ENCODE assay signal across 2 cellular contexts in the genomic region with DNA sequence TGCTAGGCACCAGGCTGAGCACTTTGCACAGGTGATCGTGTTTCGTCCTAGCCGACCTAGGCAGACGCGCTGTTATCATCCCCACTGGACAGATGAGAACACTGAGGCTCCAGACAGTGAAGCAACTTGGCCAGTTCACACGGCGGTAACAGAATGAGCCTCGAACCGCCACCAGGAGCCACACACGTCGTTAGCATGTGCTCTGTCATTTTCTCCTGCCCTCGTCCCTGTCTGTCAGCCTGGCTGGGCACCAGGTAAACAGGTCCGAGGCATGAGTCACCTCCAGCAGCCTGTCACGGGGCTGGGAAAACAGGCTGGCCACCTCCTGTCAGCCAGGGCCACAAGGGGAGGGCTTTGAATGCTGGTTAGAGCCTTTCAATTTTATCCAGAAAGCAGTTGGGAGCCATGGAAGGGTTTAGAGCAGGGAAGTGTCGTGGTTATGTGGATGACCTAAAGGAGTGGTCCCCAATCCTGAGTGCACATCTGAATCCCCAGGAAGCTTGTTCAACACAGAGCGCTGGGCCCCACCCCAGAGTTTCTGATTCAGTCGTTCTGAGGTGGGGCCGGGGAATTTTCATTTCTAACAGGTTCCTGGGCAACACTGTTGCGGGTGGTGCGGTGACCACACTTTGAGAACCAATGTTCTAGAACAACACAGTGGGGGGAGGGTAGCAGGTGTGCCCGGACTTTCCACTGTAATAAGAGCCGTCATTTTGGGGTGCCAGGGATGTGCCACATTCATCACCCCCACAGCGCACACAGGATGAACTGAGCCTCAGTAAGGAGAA.
TF ChIP-seq lines count a peak whose summit lies in the region.

No MANE protein-coding gene starts in this region.

TF ChIP-seq in K562, 482 proteins besides CTCF, POLR2A, EP300 and RAD21 (continues in another document):
- TF ChIP-seq DPF2 (IDR thresholded peaks at IDR 0.05) (peak; percentile 37; the same call in 1 of the 2 replicates), BCOR (IDR thresholded peaks at IDR 0.05) (peak; percentile 94), SIRT6 (IDR thresholded peaks at IDR 0.05; ENCODE audit: low read depth, low read length) (no peak), PHB2 (IDR thresholded peaks at IDR 0.05; ENCODE audit: low read depth) (no peak), POLR2AphosphoS5 (IDR thresholded peaks at IDR 0.05; ENCODE audit: control insufficient read depth, insufficient read depth, low read depth, low read length) (no peak), CBX3 (IDR thresholded peaks at IDR 0.05; ENCODE audit: borderline replicate concordance in 1 of 2, low read length in 2 of 2) (peak in 1 of 2 experiments; percentile 39; a peak in 1 of 3 replicates), L3MBTL2 (IDR thresholded peaks at IDR 0.05) (peak; percentile 79), ESRRA (IDR thresholded peaks at IDR 0.05; ENCODE audit: borderline replicate concordance, low read depth) (no peak), ADNP (tag; IDR thresholded peaks at IDR 0.05) (peak; percentile 79), RBM25 (IDR thresholded peaks at IDR 0.05; ENCODE audit: low read depth, low read length, severe bottlenecking) (peak; percentile 70), KLF10 (CRISPR knock-in tag; IDR thresholded peaks at IDR 0.05) (no peak), HDAC2 (IDR thresholded peaks at IDR 0.05) (peak; percentile 56; the same call in 1 of the 2 replicates), JUN (IDR thresholded peaks at IDR 0.05; ENCODE audit: borderline replicate concordance, low read depth, low read length) (peak; percentile 66), JUN (CRISPR knock-in tag; IDR thresholded peaks at IDR 0.05; ENCODE audit: borderline replicate concordance) (no peak), JUND (IDR thresholded peaks at IDR 0.05; ENCODE audit: borderline replicate concordance, low read depth, low read length) (peak; percentile 76), JUND (tag; IDR thresholded peaks at IDR 0.05; ENCODE audit: borderline replicate concordance, low read depth, low read length) (peak; percentile 59; the same call in 1 of the 3 replicates), SMARCA5 (IDR thresholded peaks at IDR 0.05) (peak; percentile 52; the same call in 1 of the 2 replicates), BDP1 (IDR thresholded peaks at IDR 0.05; ENCODE audit: insufficient read depth, insufficient read length) (no peak), FOSL1 (tag; conservative IDR thresholded peaks at IDR 0.05) (peak; percentile 74), HNRNPLL (IDR thresholded peaks at IDR 0.05; ENCODE audit: low read depth, low read length, poor library complexity, severe bottlenecking) (no peak)
- TF ChIP-seq, protein P1, sequence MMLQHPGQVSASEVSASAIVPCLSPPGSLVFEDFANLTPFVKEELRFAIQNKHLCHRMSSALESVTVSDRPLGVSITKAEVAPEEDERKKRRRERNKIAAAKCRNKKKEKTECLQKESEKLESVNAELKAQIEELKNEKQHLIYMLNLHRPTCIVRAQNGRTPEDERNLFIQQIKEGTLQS (IDR thresholded peaks at IDR 0.05), result peak; percentile 84
- TF ChIP-seq, protein P1 (CRISPR knock-in tag; conservative IDR thresholded peaks at IDR 0.05), result 0 out of 2 replicates have a peak, but pooled peaks have one; percentile 57
- TF ChIP-seq, protein P2, sequence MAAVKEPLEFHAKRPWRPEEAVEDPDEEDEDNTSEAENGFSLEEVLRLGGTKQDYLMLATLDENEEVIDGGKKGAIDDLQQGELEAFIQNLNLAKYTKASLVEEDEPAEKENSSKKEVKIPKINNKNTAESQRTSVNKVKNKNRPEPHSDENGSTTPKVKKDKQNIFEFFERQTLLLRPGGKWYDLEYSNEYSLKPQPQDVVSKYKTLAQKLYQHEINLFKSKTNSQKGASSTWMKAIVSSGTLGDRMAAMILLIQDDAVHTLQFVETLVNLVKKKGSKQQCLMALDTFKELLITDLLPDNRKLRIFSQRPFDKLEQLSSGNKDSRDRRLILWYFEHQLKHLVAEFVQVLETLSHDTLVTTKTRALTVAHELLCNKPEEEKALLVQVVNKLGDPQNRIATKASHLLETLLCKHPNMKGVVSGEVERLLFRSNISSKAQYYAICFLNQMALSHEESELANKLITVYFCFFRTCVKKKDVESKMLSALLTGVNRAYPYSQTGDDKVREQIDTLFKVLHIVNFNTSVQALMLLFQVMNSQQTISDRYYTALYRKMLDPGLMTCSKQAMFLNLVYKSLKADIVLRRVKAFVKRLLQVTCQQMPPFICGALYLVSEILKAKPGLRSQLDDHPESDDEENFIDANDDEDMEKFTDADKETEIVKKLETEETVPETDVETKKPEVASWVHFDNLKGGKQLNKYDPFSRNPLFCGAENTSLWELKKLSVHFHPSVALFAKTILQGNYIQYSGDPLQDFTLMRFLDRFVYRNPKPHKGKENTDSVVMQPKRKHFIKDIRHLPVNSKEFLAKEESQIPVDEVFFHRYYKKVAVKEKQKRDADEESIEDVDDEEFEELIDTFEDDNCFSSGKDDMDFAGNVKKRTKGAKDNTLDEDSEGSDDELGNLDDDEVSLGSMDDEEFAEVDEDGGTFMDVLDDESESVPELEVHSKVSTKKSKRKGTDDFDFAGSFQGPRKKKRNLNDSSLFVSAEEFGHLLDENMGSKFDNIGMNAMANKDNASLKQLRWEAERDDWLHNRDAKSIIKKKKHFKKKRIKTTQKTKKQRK (IDR thresholded peaks at IDR 0.05; ENCODE audit: borderline replicate concordance, low read depth, low read length), result no peak
- TF ChIP-seq, protein P3, sequence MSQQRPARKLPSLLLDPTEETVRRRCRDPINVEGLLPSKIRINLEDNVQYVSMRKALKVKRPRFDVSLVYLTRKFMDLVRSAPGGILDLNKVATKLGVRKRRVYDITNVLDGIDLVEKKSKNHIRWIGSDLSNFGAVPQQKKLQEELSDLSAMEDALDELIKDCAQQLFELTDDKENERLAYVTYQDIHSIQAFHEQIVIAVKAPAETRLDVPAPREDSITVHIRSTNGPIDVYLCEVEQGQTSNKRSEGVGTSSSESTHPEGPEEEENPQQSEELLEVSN (IDR thresholded peaks at IDR 0.05; ENCODE audit: borderline replicate concordance in 1 of 2, extremely low read depth in 1 of 2, insufficient read depth in 1 of 2, insufficient read length in 1 of 2, low read depth in 1 of 2, low read length in 1 of 2, poor library complexity in 1 of 2, severe bottlenecking in 1 of 2), result peak in 1 of 2 experiments; percentile 85
- TF ChIP-seq, protein P4, sequence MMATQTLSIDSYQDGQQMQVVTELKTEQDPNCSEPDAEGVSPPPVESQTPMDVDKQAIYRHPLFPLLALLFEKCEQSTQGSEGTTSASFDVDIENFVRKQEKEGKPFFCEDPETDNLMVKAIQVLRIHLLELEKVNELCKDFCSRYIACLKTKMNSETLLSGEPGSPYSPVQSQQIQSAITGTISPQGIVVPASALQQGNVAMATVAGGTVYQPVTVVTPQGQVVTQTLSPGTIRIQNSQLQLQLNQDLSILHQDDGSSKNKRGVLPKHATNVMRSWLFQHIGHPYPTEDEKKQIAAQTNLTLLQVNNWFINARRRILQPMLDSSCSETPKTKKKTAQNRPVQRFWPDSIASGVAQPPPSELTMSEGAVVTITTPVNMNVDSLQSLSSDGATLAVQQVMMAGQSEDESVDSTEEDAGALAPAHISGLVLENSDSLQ (IDR thresholded peaks at IDR 0.05), result peak; percentile 48; the same call in 1 of the 2 replicates
- TF ChIP-seq, protein P5, sequence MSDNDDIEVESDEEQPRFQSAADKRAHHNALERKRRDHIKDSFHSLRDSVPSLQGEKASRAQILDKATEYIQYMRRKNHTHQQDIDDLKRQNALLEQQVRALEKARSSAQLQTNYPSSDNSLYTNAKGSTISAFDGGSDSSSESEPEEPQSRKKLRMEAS (CRISPR knock-in tag; IDR thresholded peaks at IDR 0.05), result peak; percentile 58; the same call in 1 of the 2 replicates

TF ChIP-seq in HepG2, 621 proteins besides CTCF, POLR2A, EP300 and RAD21 (continues in another document):
- TF ChIP-seq, protein P6, sequence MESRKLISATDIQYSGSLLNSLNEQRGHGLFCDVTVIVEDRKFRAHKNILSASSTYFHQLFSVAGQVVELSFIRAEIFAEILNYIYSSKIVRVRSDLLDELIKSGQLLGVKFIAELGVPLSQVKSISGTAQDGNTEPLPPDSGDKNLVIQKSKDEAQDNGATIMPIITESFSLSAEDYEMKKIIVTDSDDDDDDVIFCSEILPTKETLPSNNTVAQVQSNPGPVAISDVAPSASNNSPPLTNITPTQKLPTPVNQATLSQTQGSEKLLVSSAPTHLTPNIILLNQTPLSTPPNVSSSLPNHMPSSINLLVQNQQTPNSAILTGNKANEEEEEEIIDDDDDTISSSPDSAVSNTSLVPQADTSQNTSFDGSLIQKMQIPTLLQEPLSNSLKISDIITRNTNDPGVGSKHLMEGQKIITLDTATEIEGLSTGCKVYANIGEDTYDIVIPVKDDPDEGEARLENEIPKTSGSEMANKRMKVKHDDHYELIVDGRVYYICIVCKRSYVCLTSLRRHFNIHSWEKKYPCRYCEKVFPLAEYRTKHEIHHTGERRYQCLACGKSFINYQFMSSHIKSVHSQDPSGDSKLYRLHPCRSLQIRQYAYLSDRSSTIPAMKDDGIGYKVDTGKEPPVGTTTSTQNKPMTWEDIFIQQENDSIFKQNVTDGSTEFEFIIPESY (CRISPR knock-in tag; IDR thresholded peaks at IDR 0.05), result peak; percentile 81
- 0 out of 2 replicates have a peak, but pooled peaks have one; percentile 27 for TF ChIP-seq RFXAP (CRISPR knock-in tag; IDR thresholded peaks at IDR 0.05; ENCODE audit: borderline replicate concordance)
- no peak for TF ChIP-seq ZNF432 (CRISPR knock-in tag; IDR thresholded peaks at IDR 0.05; ENCODE audit: borderline replicate concordance)
- TF ChIP-seq PAWR (CRISPR knock-in tag; IDR thresholded peaks at IDR 0.05; ENCODE audit: borderline replicate concordance), result no peak
- no peak for TF ChIP-seq ZNF235 (CRISPR knock-in tag; IDR thresholded peaks at IDR 0.05; ENCODE audit: borderline replicate concordance)
- TF ChIP-seq, protein P7, sequence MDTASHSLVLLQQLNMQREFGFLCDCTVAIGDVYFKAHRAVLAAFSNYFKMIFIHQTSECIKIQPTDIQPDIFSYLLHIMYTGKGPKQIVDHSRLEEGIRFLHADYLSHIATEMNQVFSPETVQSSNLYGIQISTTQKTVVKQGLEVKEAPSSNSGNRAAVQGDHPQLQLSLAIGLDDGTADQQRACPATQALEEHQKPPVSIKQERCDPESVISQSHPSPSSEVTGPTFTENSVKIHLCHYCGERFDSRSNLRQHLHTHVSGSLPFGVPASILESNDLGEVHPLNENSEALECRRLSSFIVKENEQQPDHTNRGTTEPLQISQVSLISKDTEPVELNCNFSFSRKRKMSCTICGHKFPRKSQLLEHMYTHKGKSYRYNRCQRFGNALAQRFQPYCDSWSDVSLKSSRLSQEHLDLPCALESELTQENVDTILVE (CRISPR knock-in tag; IDR thresholded peaks at IDR 0.05), result peak; percentile 79; the same call in 1 of the 2 replicates
- TF ChIP-seq ONECUT2 (CRISPR knock-in tag; IDR thresholded peaks at IDR 0.05), result no peak
- no peak for TF ChIP-seq ZNF484 (CRISPR knock-in tag; IDR thresholded peaks at IDR 0.05; ENCODE audit: borderline replicate concordance, low read depth)
- no peak for TF ChIP-seq ZNF44 (CRISPR knock-in tag; IDR thresholded peaks at IDR 0.05)
- TF ChIP-seq ZNF10 (CRISPR knock-in tag; IDR thresholded peaks at IDR 0.05; ENCODE audit: borderline replicate concordance, low read depth), result no peak
- TF ChIP-seq ZNF143 (CRISPR knock-in tag; IDR thresholded peaks at IDR 0.05), result 0 out of 2 replicates have a peak, but pooled peaks have one; percentile 35
- TF ChIP-seq, protein P8, sequence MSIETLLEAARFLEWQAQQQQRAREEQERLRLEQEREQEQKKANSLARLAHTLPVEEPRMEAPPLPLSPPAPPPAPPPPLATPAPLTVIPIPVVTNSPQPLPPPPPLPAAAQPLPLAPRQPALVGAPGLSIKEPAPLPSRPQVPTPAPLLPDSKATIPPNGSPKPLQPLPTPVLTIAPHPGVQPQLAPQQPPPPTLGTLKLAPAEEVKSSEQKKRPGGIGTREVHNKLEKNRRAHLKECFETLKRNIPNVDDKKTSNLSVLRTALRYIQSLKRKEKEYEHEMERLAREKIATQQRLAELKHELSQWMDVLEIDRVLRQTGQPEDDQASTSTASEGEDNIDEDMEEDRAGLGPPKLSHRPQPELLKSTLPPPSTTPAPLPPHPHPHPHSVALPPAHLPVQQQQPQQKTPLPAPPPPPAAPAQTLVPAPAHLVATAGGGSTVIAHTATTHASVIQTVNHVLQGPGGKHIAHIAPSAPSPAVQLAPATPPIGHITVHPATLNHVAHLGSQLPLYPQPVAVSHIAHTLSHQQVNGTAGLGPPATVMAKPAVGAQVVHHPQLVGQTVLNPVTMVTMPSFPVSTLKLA (IDR thresholded peaks at IDR 0.05), result peak; percentile 79
- peak; percentile 88; the same call in 1 of the 2 replicates for TF ChIP-seq ARNT2 (CRISPR knock-in tag; IDR thresholded peaks at IDR 0.05; ENCODE audit: low read depth)
- TF ChIP-seq, protein P9, sequence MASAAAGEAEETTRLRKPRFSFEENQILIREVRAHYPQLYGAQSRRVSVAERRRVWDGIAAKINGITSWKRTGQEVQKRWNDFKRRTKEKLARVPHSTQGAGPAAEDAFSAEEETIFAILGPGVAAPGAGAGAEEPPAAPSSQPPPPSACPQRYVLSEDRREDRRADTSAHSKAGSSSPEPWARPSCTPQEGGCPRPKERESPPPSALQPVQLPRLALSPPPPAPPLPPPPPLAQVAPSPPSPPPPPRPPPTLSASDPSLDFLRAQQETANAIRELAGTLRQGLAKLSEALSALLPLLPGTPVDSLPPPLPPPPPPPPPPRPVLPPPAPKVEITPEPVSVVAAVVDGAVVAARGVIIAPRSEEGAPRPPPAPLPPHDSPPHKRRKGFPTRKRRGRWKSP (CRISPR knock-in tag; IDR thresholded peaks at IDR 0.05), result peak; percentile 88
- TF ChIP-seq SNAI1 (CRISPR knock-in tag; IDR thresholded peaks at IDR 0.05; ENCODE audit: borderline replicate concordance), result no peak
- peak; percentile 59 for TF ChIP-seq ZKSCAN8 (CRISPR knock-in tag; IDR thresholded peaks at IDR 0.05; ENCODE audit: borderline replicate concordance)
- TF ChIP-seq NFYC (CRISPR knock-in tag; IDR thresholded peaks at IDR 0.05), result peak; percentile 25; the same call in 1 of the 2 replicates
- no peak for TF ChIP-seq ZNF260 (CRISPR knock-in tag; IDR thresholded peaks at IDR 0.05; ENCODE audit: borderline replicate concordance, low read depth)
